In genomic region chr6:137000825-137001224, GRCh38 we compare ENCODE assay signal across 27 cellular contexts. TPM values are rescaled to one million over a fixed set of nuclear protein-coding genes. Genes with fewer than 3 reads are reported as not detected.
A peak's percentile ranks its signal among the peaks of the same experiment; 100 is the strongest.
DNase-seq lines count a peak whose midpoint lies in the region; ATAC-seq, FAIRE-seq and TF ChIP-seq lines count a peak whose summit lies in the region.
"Had no signal": no experiment of that assay in that cellular context is flagged by ENCODE, and none has a peak within 500 bp of the region (broad histone marks: within the 10 kb centered on the region; RNA-seq: fewer than 3 reads in every experiment).

No MANE protein-coding gene starts in this region.

- CTCF ChIA-PET in mammary epithelial cell (lab: Charles Lee; ENCODE audit: low non-redundant PET) = no interaction called here

- H4K20me1 ChIP-seq in mammary epithelial cell (ENCODE audit: insufficient read depth, low read length) (no peaks in the 10 kb centered on the region), keratinocyte (ENCODE audit: control insufficient read depth, extremely low read depth, insufficient read depth, low read length) (no peaks in the 10 kb centered on the region)

- DNase-seq in DMS53 treated with DMSO at 0.1 percent for 48 hours (lab: John Stamatoyannopoulos, UW; ENCODE audit: unreplicated experiment) = peak; percentile 59
- peak; percentile 75 for DNase-seq in LoVo (ENCODE audit: low spot score)
- DNase-seq in mammary epithelial cell = peak; percentile 27
- no peak for DNase-seq in keratinocyte (ENCODE audit: low read depth, low spot score)
- DNase-seq in head of caudate nucleus = no peak
- DNase-seq in stimulated activated CD4-positive, alpha-beta T cell treated with anti-CD3 and anti-CD28 coated beads, Interleukin-15, amount 100 ng/mL, for 24 hours = no peak
- DNase-seq: activated naive CD4-positive, alpha-beta T cell treated with anti-CD3 and anti-CD28 coated beads, Interleukin-2, amount 10 ng/mL, durations not matched to agents 7 days and 5 days; activated T-cell treated with anti-CD3 and anti-CD28 coated beads, Interleukin-2, amount 50 U/mL, for 72 hours; anterior cingulate cortex; central memory CD4-positive, alpha-beta T cell; erythroblast; gastrocnemius medialis; Karpas-422; left cardiac atrium; naive B cell; NCI-H1092; NCI-H2227 treated with DMSO at 0.1 percent for 48 hours; SIG-M5; T-cell; upper lobe of left lung had no signal

- intact Hi-C loops in mammary epithelial cell (cut with micrococcal nuclease) (no loop called here), head of caudate nucleus (cut with DNase I) (no loop called here)

- H3K9ac ChIP-seq in mammary epithelial cell (ENCODE audit: insufficient read depth, low read length) = no peak overlapping the region
- peak overlapping the region; percentile 29 for H3K9ac ChIP-seq in keratinocyte (ENCODE audit: control insufficient read depth, extremely low read depth, insufficient read depth, low read length)

- no TSS peak for BruUV-seq in mammary epithelial cell (replicated peaks; lab: Mats Ljungman, UMichigan)

- peak; percentile 92 for FAIRE-seq in keratinocyte (lab: Jason Lieb, UNC)
- FAIRE-seq: HTR-8/SVneo had no signal

- no peak overlapping the region for H3K4me3 Mint-ChIP-seq in stimulated activated memory B cell treated with anti-CD40 and anti-IgM and Interleukin-4, amounts not matched to agents 10 μg/mL and 1 μg/mL and 100 μg/mL, for 72 hours
- H3K4me3 Mint-ChIP-seq: activated naive CD4-positive, alpha-beta T cell treated with anti-CD3 and anti-CD28 coated beads, Interleukin-2, amount 10 ng/mL, durations not matched to agents 7 days and 5 days; activated T-cell treated with anti-CD3 and anti-CD28 coated beads, Interleukin-2, amount 50 U/mL, for 72 hours; naive B cell; T-cell had no signal

- peaks cover 25% of the 10 kb centered on the region for H3K27me3 Mint-ChIP-seq in stimulated activated memory B cell treated with anti-CD40 and anti-IgM and Interleukin-4, amounts not matched to agents 10 μg/mL and 1 μg/mL and 100 μg/mL, for 72 hours

- H3K27ac ChIP-seq in mammary epithelial cell (ENCODE audit: insufficient read depth, low read depth, low read length) (no peak overlapping the region), keratinocyte (ENCODE audit: control insufficient read depth, insufficient read depth, low read length) (peak overlapping the region; percentile 71)
- H3K27ac ChIP-seq: gastrocnemius medialis, upper lobe of left lung had no signal

- no peaks in the 10 kb centered on the region for H3K79me2 ChIP-seq in mammary epithelial cell (ENCODE audit: insufficient read depth, low read length)
- no peaks in the 10 kb centered on the region for H3K79me2 ChIP-seq in keratinocyte (ENCODE audit: control insufficient read depth, insufficient read depth, low read length)

- H3K4me2 ChIP-seq in mammary epithelial cell (ENCODE audit: insufficient read depth, low read depth, low read length) = no peak overlapping the region
- peak overlapping the region; percentile 69 for H3K4me2 ChIP-seq in keratinocyte (ENCODE audit: control insufficient read depth, extremely low read depth, insufficient read depth, low read depth, low read length)

- H3K9me1 ChIP-seq in keratinocyte (ENCODE audit: control insufficient read depth, extremely low read depth, insufficient read depth, low read length) = no peaks in the 10 kb centered on the region

- in situ Hi-C loops in mammary epithelial cell (cut with MboI; ENCODE audit: low sequenced_read_pairs in 2 of 2) = no loop called here

- dilution Hi-C loops in mammary epithelial cell (cut with HindIII; ENCODE audit: low sequenced_read_pairs) = no loop called here
- dilution Hi-C loops in keratinocyte (cut with MboI; ENCODE audit: extremely low pct_ligation_motif_present, low sequenced_read_pairs) = no loop called here

- H3K4me3 ChIP-seq in mammary epithelial cell (replicated peaks in 1 of 3; ENCODE audit: insufficient read depth in 1 of 3, low read depth in 2 of 3, low read length in 3 of 3) = no peak overlapping the region
- H3K4me3 ChIP-seq in keratinocyte (ENCODE audit: control insufficient read depth in 2 of 3, extremely low read depth in 1 of 3, insufficient read depth in 2 of 3, low read depth in 1 of 3, low read length in 3 of 3) = no peak overlapping the region
- H3K4me3 ChIP-seq: gastrocnemius medialis, HAP-1, upper lobe of left lung had no signal

- H3K9me3 ChIP-seq in mammary epithelial cell (replicated peaks; ENCODE audit: insufficient read depth, low read length) (no peaks in the 10 kb centered on the region), keratinocyte (ENCODE audit: control insufficient read depth, low read depth, low read length) (no peaks in the 10 kb centered on the region)
- H3K9me3 ChIP-seq: gastrocnemius medialis, HAP-1, upper lobe of left lung had no signal

- no peak overlapping the region for H3K27ac Mint-ChIP-seq in stimulated activated memory B cell treated with anti-CD40 and anti-IgM and Interleukin-4, amounts not matched to agents 10 μg/mL and 1 μg/mL and 100 μg/mL, for 72 hours
- H3K27ac Mint-ChIP-seq: activated naive CD4-positive, alpha-beta T cell treated with anti-CD3 and anti-CD28 coated beads, Interleukin-2, amount 10 ng/mL, durations not matched to agents 7 days and 5 days; activated T-cell treated with anti-CD3 and anti-CD28 coated beads, Interleukin-2, amount 50 U/mL, for 72 hours; naive B cell; T-cell had no signal

- H3K9me3 Mint-ChIP-seq in stimulated activated memory B cell treated with anti-CD40 and anti-IgM and Interleukin-4, amounts not matched to agents 10 μg/mL and 1 μg/mL and 100 μg/mL, for 72 hours = no peaks in the 10 kb centered on the region
- H3K9me3 Mint-ChIP-seq: activated naive CD4-positive, alpha-beta T cell treated with anti-CD3 and anti-CD28 coated beads, Interleukin-2, amount 10 ng/mL, durations not matched to agents 7 days and 5 days; activated T-cell treated with anti-CD3 and anti-CD28 coated beads, Interleukin-2, amount 50 U/mL, for 72 hours; naive B cell; T-cell had no signal

- H3K27me3 ChIP-seq in mammary epithelial cell (ENCODE audit: insufficient read depth, low read length) (peaks cover 6% of the 10 kb centered on the region), keratinocyte (ENCODE audit: control insufficient read depth, extremely low read depth, insufficient read depth, low read length) (no peaks in the 10 kb centered on the region)
- H3K27me3 ChIP-seq: gastrocnemius medialis, upper lobe of left lung had no signal

- 56% methylated on average over 3 of the region's 3 CpGs for WGBS in mammary epithelial cell (ENCODE audit: low coverage, missing lambda C conversion rate)

- H2AFZ ChIP-seq in mammary epithelial cell (ENCODE audit: low read depth, low read length) (no peak overlapping the region), keratinocyte (ENCODE audit: control insufficient read depth, low read length) (no peak overlapping the region)

- H3K4me1 ChIP-seq in mammary epithelial cell (ENCODE audit: insufficient read depth, low read length) (peaks cover 9% of the 10 kb centered on the region), keratinocyte (ENCODE audit: control insufficient read depth, extremely low read depth, insufficient read depth, low read length) (peaks cover 22% of the 10 kb centered on the region)
- H3K4me1 ChIP-seq: gastrocnemius medialis, HAP-1, upper lobe of left lung had no signal

- no peak for ATAC-seq in HG03469 (IDR thresholded peaks at IDR 0.05; ENCODE audit: unreplicated experiment)
- ATAC-seq in stimulated activated memory B cell treated with anti-CD40 and anti-IgM and Interleukin-4, amounts not matched to agents 10 μg/mL and 1 μg/mL and 100 μg/mL, for 72 hours = no peak
- ATAC-seq: activated T-cell treated with anti-CD3 and anti-CD28 coated beads, Interleukin-2, amount 50 U/mL, for 72 hours; gastrocnemius medialis; left cardiac atrium; T-cell had no signal

- peaks cover 6% of the 10 kb centered on the region for H3K4me1 Mint-ChIP-seq in stimulated activated memory B cell treated with anti-CD40 and anti-IgM and Interleukin-4, amounts not matched to agents 10 μg/mL and 1 μg/mL and 100 μg/mL, for 72 hours
- H3K4me1 Mint-ChIP-seq: activated naive CD4-positive, alpha-beta T cell treated with anti-CD3 and anti-CD28 coated beads, Interleukin-2, amount 10 ng/mL, durations not matched to agents 7 days and 5 days; naive B cell; T-cell had no signal

- H3K36me3 ChIP-seq in mammary epithelial cell (ENCODE audit: insufficient read depth, low read length) = no peaks in the 10 kb centered on the region
- H3K36me3 ChIP-seq in keratinocyte (ENCODE audit: control insufficient read depth in 2 of 2, extremely low read depth in 1 of 2, insufficient read depth in 2 of 2, low read length in 2 of 2) = no peaks in the 10 kb centered on the region
- H3K36me3 ChIP-seq: gastrocnemius medialis, HAP-1, upper lobe of left lung had no signal

- no peaks in the 10 kb centered on the region for H3K36me3 Mint-ChIP-seq in stimulated activated memory B cell treated with anti-CD40 and anti-IgM and Interleukin-4, amounts not matched to agents 10 μg/mL and 1 μg/mL and 100 μg/mL, for 72 hours
- H3K36me3 Mint-ChIP-seq: activated naive CD4-positive, alpha-beta T cell treated with anti-CD3 and anti-CD28 coated beads, Interleukin-2, amount 10 ng/mL, durations not matched to agents 7 days and 5 days; naive B cell; T-cell had no signal

- TF ChIP-seq CTCF in mammary epithelial cell (conservative IDR thresholded peaks at IDR 0.05 in 1 of 2, IDR thresholded peaks at IDR 0.05 in 1 of 2; ENCODE audit: extremely low read depth in 1 of 2, insufficient read depth in 1 of 2, low read depth in 1 of 2, low read length in 2 of 2) (no peak), keratinocyte (optimal IDR thresholded peaks at IDR 0.05 in 1 of 3, IDR thresholded peaks at IDR 0.05 in 1 of 3, conservative IDR thresholded peaks at IDR 0.05 in 1 of 3; ENCODE audit: extremely low read depth in 1 of 3, insufficient read depth in 2 of 3, low read length in 3 of 3) (no peak)

RNA-seq across cellular contexts. Expression of gene IL20RA, which starts 43.9 kb away (rescaled TPM):
- not detected for total RNA-seq in mammary epithelial cell
- polyA plus RNA-seq in mammary epithelial cell = 0.01 TPM
- polyA minus RNA-seq in mammary epithelial cell = not detected
- 1.2 to 1.5 TPM (median 1.3 TPM) in 3 replicates for polyA plus RNA-seq in keratinocyte
- polyA plus RNA-seq in keratinocyte (2011; ENCODE audit: low read depth) = 6.0 TPM
- polyA plus RNA-seq in keratinocyte (2011; cell fraction: cytosol; rRNA removed) = 1.2 and 1.8 TPM in 2 replicates
- polyA plus RNA-seq in keratinocyte (2011; cell fraction: nucleus; rRNA removed) = 1.1 and 1.6 TPM in 2 replicates
- 0.92 and 7.4 TPM in 2 replicates for polyA plus RNA-seq in keratinocyte (2012; ENCODE audit: low replicate concordance)
- polyA minus RNA-seq in keratinocyte = 0.49 to 3.0 TPM (median 1.0 TPM) in 3 replicates
- polyA minus RNA-seq in keratinocyte (2011; cell fraction: cytosol; rRNA and poly(A)+ RNA removed) = 1.2 TPM
- polyA minus RNA-seq in keratinocyte (2011; cell fraction: nucleus; rRNA and poly(A)+ RNA removed) = 0.70 and 1.2 TPM in 2 replicates
- total RNA-seq: activated CD8-positive, alpha-beta memory T cell treated with anti-CD3 and anti-CD28 coated beads for 36 hours; activated T-cell treated with anti-CD3 and anti-CD28 coated beads, Interleukin-2, amount 50 U/mL, for 72 hours; OCI-LY7 had no signal
- polyA plus RNA-seq: BJ had no signal

Comparison
In these comparisons a context has a peak if more than half of its experiments do, and no peak if none do; other contexts are left out.
1. DNase-seq: peak in DMS53 treated with DMSO at 0.1 percent for 48 hours (single experiment), LoVo (single experiment) and mammary epithelial cell (single experiment); none in keratinocyte (single experiment), head of caudate nucleus (0 of 42) and stimulated activated CD4-positive, alpha-beta T cell treated with anti-CD3 and anti-CD28 coated beads, Interleukin-15, amount 100 ng/mL, for 24 hours (single experiment).